In genomic region chr16:62985727-62986126, GRCh38 we compare ENCODE assay signal across 22 cellular contexts.
"Had no signal": no experiment of that assay in that cellular context is flagged by ENCODE, and none has a peak within 500 bp of the region (broad histone marks: within the 10 kb centered on the region; RNA-seq: fewer than 3 reads in every experiment).

No MANE protein-coding gene starts in this region.

- H3K4me1 ChIP-seq: colonic mucosa, esophagus muscularis mucosa, foreskin keratinocyte, gastroesophageal sphincter, heart left ventricle, left lung, lower lobe of right lung had no signal

- H3K4me1 Mint-ChIP-seq: mesothelial cell of epicardium, naive B cell had no signal

- H3K9me3 Mint-ChIP-seq: dendritic cell treated with granulocyte-macrophage colony-stimulating factor and Interleukin-4, amounts not matched to agents 40 ng/mL and 50 ng/mL, for 4 days had no signal

- H3K4me3 ChIP-seq: colonic mucosa, esophagus muscularis mucosa, gastroesophageal sphincter, heart left ventricle, left lung, lower lobe of right lung, mucosa of descending colon had no signal

- DNase-seq: colonic mucosa; cortex of kidney; effector CD8-positive, alpha-beta T cell; effector memory CD8-positive, alpha-beta T cell; foreskin keratinocyte; heart left ventricle; hippocampal formation; left cardiac atrium; left lung; left ventricle myocardium superior; lower lobe of right lung; mesenchymal stem cell; mucosa of descending colon; naive B cell had no signal

- H3K9me3 ChIP-seq: colonic mucosa, esophagus muscularis mucosa, gastroesophageal sphincter, heart left ventricle, left lung, lower lobe of right lung, mucosa of descending colon had no signal

- H3K27me3 Mint-ChIP-seq: dendritic cell treated with granulocyte-macrophage colony-stimulating factor and Interleukin-4, amounts not matched to agents 40 ng/mL and 50 ng/mL, for 4 days; effector memory CD8-positive, alpha-beta T cell; naive B cell had no signal

- H3K27me3 ChIP-seq: colonic mucosa, esophagus muscularis mucosa, foreskin keratinocyte, gastroesophageal sphincter, heart left ventricle, left lung had no signal

- H3K36me3 Mint-ChIP-seq: mesothelial cell of epicardium, naive B cell had no signal

- H3K27ac Mint-ChIP-seq: dendritic cell treated with granulocyte-macrophage colony-stimulating factor and Interleukin-4, amounts not matched to agents 40 ng/mL and 50 ng/mL, for 4 days; effector memory CD8-positive, alpha-beta T cell; mesothelial cell of epicardium; naive B cell had no signal

- H3K27ac ChIP-seq: colonic mucosa, esophagus muscularis mucosa, foreskin keratinocyte, gastroesophageal sphincter, heart left ventricle, left lung, lower lobe of right lung had no signal

- ATAC-seq: effector memory CD8-positive, alpha-beta T cell; foreskin keratinocyte; gastroesophageal sphincter; heart left ventricle; left cardiac atrium; left lung; left ventricle myocardium superior; lower lobe of right lung; mucosa of descending colon had no signal

- H3K36me3 ChIP-seq: colonic mucosa, esophagus muscularis mucosa, gastroesophageal sphincter, heart left ventricle, left lung, lower lobe of right lung had no signal

- H3K4me3 Mint-ChIP-seq: dendritic cell treated with granulocyte-macrophage colony-stimulating factor and Interleukin-4, amounts not matched to agents 40 ng/mL and 50 ng/mL, for 4 days; effector memory CD8-positive, alpha-beta T cell; mesothelial cell of epicardium; naive B cell had no signal

- FAIRE-seq: endothelial cell of umbilical vein, frontal cortex, islet of Langerhans, keratinocyte had no signal
